7 cellular contexts compared by ENCODE assay signal in the genomic region with DNA sequence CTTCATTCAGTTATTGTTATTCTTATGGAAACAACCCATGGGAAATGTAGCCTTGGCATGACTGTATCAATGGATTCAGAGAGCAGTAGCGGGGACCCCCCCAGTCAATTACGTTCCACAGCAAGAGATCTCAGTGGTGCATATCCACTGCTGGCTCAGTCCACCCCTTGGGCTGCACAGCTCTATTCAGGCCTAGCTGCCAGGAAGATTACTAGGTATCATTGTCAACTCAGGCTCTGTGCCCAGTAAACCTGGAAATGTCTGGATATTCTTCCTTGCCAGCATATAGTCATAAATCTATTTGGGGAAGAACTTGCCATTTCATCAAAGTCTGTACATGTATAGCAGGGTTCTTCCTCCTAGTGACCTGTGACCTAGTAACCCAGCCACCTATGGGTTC.
"Had no signal": no experiment of that assay in that cellular context is flagged by ENCODE, and none has a peak within 500 bp of the region (broad histone marks: within the 10 kb centered on the region; RNA-seq: fewer than 3 reads in every experiment).

No MANE protein-coding gene starts in this region.

- H3K9me3 ChIP-seq: HAP-1 had no signal

- H3K27ac ChIP-seq: GM23248 had no signal

- H3K4me3 ChIP-seq: GM23248, HAP-1 had no signal

- DNase-seq: GM23248, GOT3, H7, HFFc6, IMR-90 had no signal

- H2AFZ ChIP-seq: GM23248 had no signal

- H3K4me1 ChIP-seq: HAP-1 had no signal

- H3K27ac Mint-ChIP-seq: HFFc6 had no signal

- H3K9ac ChIP-seq: GM23248 had no signal

- H3K9me3 Mint-ChIP-seq: HFFc6 had no signal

- ATAC-seq: HCT116 had no signal

- H3K4me3 Mint-ChIP-seq: HFFc6 had no signal

- H3K36me3 ChIP-seq: HAP-1 had no signal
